ENCODE assay signal across 8 cellular contexts in the genomic region with DNA sequence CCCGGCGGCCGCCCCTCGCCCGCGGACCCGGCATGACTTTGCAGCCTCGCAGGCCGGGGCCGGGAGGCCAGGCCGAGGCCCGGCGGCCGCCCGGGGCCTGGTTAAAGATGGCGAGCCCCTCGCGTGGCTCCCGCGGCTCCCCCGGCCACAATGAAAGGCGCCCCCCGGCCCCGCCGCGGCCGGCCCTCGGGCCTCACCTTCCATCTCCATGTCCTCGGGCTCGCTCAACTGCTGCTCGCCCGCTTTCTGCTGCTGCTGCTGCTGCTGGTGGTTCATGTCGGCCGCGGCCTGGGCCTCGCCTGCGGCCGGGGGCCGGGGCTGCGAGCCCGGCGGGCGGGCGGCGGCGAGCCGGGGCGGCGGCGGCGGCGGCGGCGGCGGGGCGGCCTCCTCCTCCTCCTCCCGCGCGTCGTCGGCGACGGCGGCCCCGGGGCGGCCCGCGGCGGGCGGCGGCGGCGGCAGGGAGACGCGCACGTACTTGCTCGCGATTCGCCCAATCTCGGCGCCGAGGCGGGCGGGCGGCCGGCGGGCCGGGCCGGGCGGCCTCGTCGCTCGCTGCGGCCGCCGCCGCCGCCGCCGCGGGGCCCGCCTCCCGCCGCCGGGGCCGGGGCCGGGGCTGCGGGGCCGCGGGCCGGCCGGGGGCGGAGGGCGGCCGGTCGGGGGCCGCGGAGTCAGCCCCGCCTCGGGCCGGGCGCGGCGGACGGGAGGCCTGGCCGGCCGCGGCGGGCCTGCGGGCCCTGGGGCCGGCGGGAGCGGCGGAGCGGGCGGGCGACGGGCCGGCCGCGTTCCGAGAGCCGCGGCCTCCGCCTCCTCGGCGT. TPM values are rescaled to one million over a fixed set of nuclear protein-coding genes. Genes with fewer than 3 reads are reported as not detected.
DNase-seq lines count a peak whose midpoint lies in the region; ATAC-seq and TF ChIP-seq lines count a peak whose summit lies in the region.

No MANE protein-coding gene starts in this region.

- peak overlapping the region; percentile 85 for H3K4me3 ChIP-seq in left ventricle myocardium inferior
- H3K4me3 ChIP-seq in MG63 = peak overlapping the region; percentile 77
- peak overlapping the region; percentile 71 for H3K4me3 ChIP-seq in mucosa of descending colon

- no peaks in the 10 kb centered on the region for H3K36me3 ChIP-seq in left ventricle myocardium inferior
- H3K36me3 ChIP-seq in MG63 = no peaks in the 10 kb centered on the region; the same call in none of the 2 replicates
- H3K36me3 ChIP-seq in mucosa of descending colon (ENCODE audit: low read depth) = no peaks in the 10 kb centered on the region

- H3K27me3 ChIP-seq in left ventricle myocardium inferior (ENCODE audit: low read depth) (no peaks in the 10 kb centered on the region), MG63 (no peaks in the 10 kb centered on the region)

- intact Hi-C loops in left ventricle myocardium inferior (cut with micrococcal nuclease) = loop anchor here (10.0 kb wide), 1 partner anchor 58 kb away; no protein-coding TSS in a partner anchor
- intact Hi-C loops in cardiac septum (cut with DNase I) = loop anchor here (2.0 kb wide), 1 partner anchor 128 kb away; the partner anchor contains the start of gene HAPSTR1
- intact Hi-C loops in mucosa of descending colon (cut with DNase I, micrococcal nuclease) = no loop called here

- ATAC-seq in mucosa of descending colon = no peak
- ATAC-seq in HG03571 (IDR thresholded peaks at IDR 0.05; ENCODE audit: unreplicated experiment) = no peak
- no peak for ATAC-seq in esophagus mucosa

- no peak for TF ChIP-seq CTCF in left ventricle myocardium inferior (IDR thresholded peaks at IDR 0.05; ENCODE audit: borderline replicate concordance)
- TF ChIP-seq CTCF in mucosa of descending colon (IDR thresholded peaks at IDR 0.05) = no peak

- H3K9me3 ChIP-seq in left ventricle myocardium inferior (replicated peaks) (no peaks in the 10 kb centered on the region), MG63 (no peaks in the 10 kb centered on the region), mucosa of descending colon (no peaks in the 10 kb centered on the region)

- DNase-seq in left ventricle myocardium inferior (no peak), cardiac septum (ENCODE audit: low spot score) (no peak), MG63 (no peak), mucosa of descending colon (peak in 2 of 3 donors; percentile 60 to 62), SHP77 treated with DMSO at 0.1 percent for 48 hours (lab: John Stamatoyannopoulos, UW) (no peak)
- peak; percentile 10 for DNase-seq in central memory CD4-positive, alpha-beta T cell

- peak overlapping the region; percentile 88 for H3K27ac ChIP-seq in left ventricle myocardium inferior (replicated peaks)

- H3K4me1 ChIP-seq in left ventricle myocardium inferior (peaks cover 54% of the 10 kb centered on the region), mucosa of descending colon (ENCODE audit: low read depth) (peaks cover 48% of the 10 kb centered on the region)

RNA-seq across cellular contexts. Expression of gene USP7, which starts 0.5 kb away (rescaled TPM):
- total RNA-seq in left ventricle myocardium inferior (54.7 TPM), cardiac septum (74.6 TPM), mucosa of descending colon (100 to 1,000 TPM; 125 to 144 (median 130) TPM), esophagus mucosa (87.3 TPM)
- total RNA-seq in MG63 (2014; rRNA removed; shearing (Covaris generic); ENCODE audit: low replicate concordance) = 16.2 and 23.3 TPM in 2 replicates

Comparison
In these comparisons a context has a peak if more than half of its experiments do, and no peak if none do; other contexts are left out.
1. DNase-seq: peak in central memory CD4-positive, alpha-beta T cell (single experiment) and mucosa of descending colon (2 of 3); none in left ventricle myocardium inferior (single experiment), cardiac septum (single experiment), MG63 (single experiment) and SHP77 treated with DMSO at 0.1 percent for 48 hours (single experiment).
2. intact Hi-C loops: an anchor here in left ventricle myocardium inferior (10.0 kb wide) and cardiac septum (2.0 kb wide); none called in mucosa of descending colon.
3. Peak in every context shown above with its lines, with median percentiles within 50 percentile points of each other: H3K4me3 ChIP-seq.